ENCODE assay signal across 33 cellular contexts in genomic region chr1:50920409-50920808, GRCh38.
"Had no signal": no experiment of that assay in that cellular context is flagged by ENCODE, and none has a peak within 500 bp of the region (broad histone marks: within the 10 kb centered on the region; RNA-seq: fewer than 3 reads in every experiment).

No MANE protein-coding gene starts in this region.

- H3K9me3 ChIP-seq: adrenal gland, body of pancreas had no signal

- FAIRE-seq: astrocyte, bronchial epithelial cell had no signal

- H3K27me3 ChIP-seq: adrenal gland, ascending aorta, body of pancreas, brain microvascular endothelial cell, breast epithelium, cardiac muscle cell had no signal

- H3K36me3 ChIP-seq: adrenal gland, ascending aorta, brain microvascular endothelial cell, breast epithelium, cardiac muscle cell had no signal

- H3K4me1 ChIP-seq: ascending aorta, body of pancreas, breast epithelium had no signal

- H3K4me3 ChIP-seq: adrenal gland, ascending aorta, body of pancreas, breast epithelium, cardiac muscle cell had no signal

- H3K27ac ChIP-seq: adrenal gland, ascending aorta, body of pancreas, brain microvascular endothelial cell, breast epithelium, cardiac muscle cell had no signal

- DNase-seq: activated effector memory CD4-positive, alpha-beta T cell treated with anti-CD3 and anti-CD28 coated beads, Interleukin-2, amount 50 U/mL, for 16 hours; activated effector memory CD4-positive, alpha-beta T cell treated with Interleukin-2 at 50 U/mL for 16 hours; activated gamma-delta T cell; activated gamma-delta T cell treated with Interleukin-2 at 50 U/mL for 16 hours; activated naive CD4-positive, alpha-beta T cell; activated naive CD4-positive, alpha-beta T cell treated with anti-CD3 and anti-CD28 coated beads for 36 hours; activated naive CD4-positive, alpha-beta T cell treated with anti-CD3 and anti-CD28 coated beads, Interleukin-2, amount 10 ng/mL, durations not matched to agents 7 days and 5 days; activated naive CD4-positive, alpha-beta T cell treated with anti-CD3 and anti-CD28 coated beads, Interleukin-2, amount 50 U/mL, for 16 hours; activated naive CD4-positive, alpha-beta T cell treated with Interleukin-2 at 50 U/mL for 16 hours; activated naive CD8-positive, alpha-beta T cell treated with anti-CD3 and anti-CD28 coated beads for 36 hours; activated naive CD8-positive, alpha-beta T cell treated with anti-CD3 and anti-CD28 coated beads, Interleukin-2, amount 10 ng/mL, durations not matched to agents 7 days and 5 days; activated naive CD8-positive, alpha-beta T cell treated with anti-CD3 and anti-CD28 coated beads, Interleukin-2, amount 50 U/mL, for 24 hours; activated T-cell treated with anti-CD3 and anti-CD28 coated beads, Interleukin-2, amount 50 U/mL, for 24 hours; activated T-cell treated with anti-CD3 and anti-CD28 coated beads, Interleukin-2, amount 50 U/mL, for 4 hours; activated T-cell treated with anti-CD3 and anti-CD28 coated beads, Interleukin-2, amount 50 U/mL, for 48 hours; activated T-cell treated with anti-CD3 and anti-CD28 coated beads, Interleukin-2, amount 50 U/mL, for 72 hours; adrenal gland; amniotic stem cell; amygdala; anterior cingulate cortex; aorta; body of pancreas; brain microvascular endothelial cell; caudate nucleus; central memory CD4-positive, alpha-beta T cell; cerebellar nuclear complex had no signal

- ATAC-seq: activated naive CD4-positive, alpha-beta T cell treated with anti-CD3 and anti-CD28 coated beads, Interleukin-2, amount 50 U/mL, for 72 hours; activated naive CD8-positive, alpha-beta T cell treated with anti-CD3 and anti-CD28 coated beads, Interleukin-2, amount 50 U/mL, for 24 hours; activated T-cell treated with anti-CD3 and anti-CD28 coated beads, Interleukin-2, amount 50 U/mL, for 4 hours; activated T-cell treated with anti-CD3 and anti-CD28 coated beads, Interleukin-2, amount 50 U/mL, for 72 hours; activated T-helper 17 cell treated with anti-CD3 and anti-CD28 coated beads, Interleukin-2, amount 50 U/mL, for 72 hours; body of pancreas had no signal
